7 cellular contexts compared by ENCODE assay signal in the genomic region with DNA sequence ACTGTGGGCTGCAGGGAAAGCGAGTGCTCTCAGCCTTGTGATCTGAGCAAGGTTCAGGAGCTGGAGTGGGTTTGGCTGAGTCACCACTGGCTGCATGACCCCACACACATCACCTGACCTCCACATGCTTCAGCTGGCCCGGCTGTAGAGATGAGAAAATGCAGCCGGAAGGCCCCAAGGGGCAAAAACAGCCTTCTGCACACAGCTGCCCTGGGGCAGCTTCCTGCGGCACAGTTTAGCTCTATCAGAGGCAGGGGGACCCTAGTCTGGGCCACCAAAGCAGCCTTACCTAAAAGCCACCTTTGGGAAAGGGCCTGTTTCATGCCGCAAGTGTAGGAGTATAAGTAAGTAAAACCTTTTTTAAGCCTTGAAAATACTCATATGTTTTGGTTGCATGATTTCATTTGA.
DNase-seq lines count a peak whose midpoint lies in the region; ATAC-seq and TF ChIP-seq lines count a peak whose summit lies in the region.

No MANE protein-coding gene starts in this region.

- no TSS peak for BruUV-seq in Panc1 (replicated peaks; lab: Mats Ljungman, UMichigan)

- no peak for TF ChIP-seq POLR2A in gastroesophageal sphincter (IDR thresholded peaks at IDR 0.05)

- POLR2A ChIA-PET in Panc1 (lab: Charles Lee) = interaction anchor here (0.7 kb wide), 1 partner anchor 124 kb away, joined by 3 read pairs; no protein-coding TSS in a partner anchor

- TF ChIP-seq CTCF in Panc1 (IDR thresholded peaks at IDR 0.05) (no peak), gastroesophageal sphincter (IDR thresholded peaks at IDR 0.05) (no peak)

- intact Hi-C loops in Panc1 (cut with micrococcal nuclease; ENCODE audit: unreplicated experiment) (no loop called here), posterior cingulate gyrus (cut with DNase I) (no loop called here)

- H3K27me3 ChIP-seq in Panc1 (ENCODE audit: control insufficient read depth, insufficient read depth, low read length) (no peaks in the 10 kb centered on the region), gastroesophageal sphincter (no peaks in the 10 kb centered on the region)

- peaks cover 8% of the 10 kb centered on the region; the same call in 1 of the 2 replicates for H3K4me1 ChIP-seq in Panc1 (ENCODE audit: control insufficient read depth, insufficient read depth, low read length)
- H3K4me1 ChIP-seq in gastroesophageal sphincter = peaks cover 0 to 3% (median 0%) of the 10 kb centered on the region in 3 donors

- in situ Hi-C loops in Panc1 (cut with HindIII; ENCODE audit: low pct_unique_long_range_greater_than_20kb, low sequenced_read_pairs) = no loop called here

- H3K9me3 ChIP-seq in Panc1 (ENCODE audit: control insufficient read depth, insufficient read depth, low read depth, low read length) (peaks cover 7% of the 10 kb centered on the region; the same call in 1 of the 2 replicates), gastroesophageal sphincter (no peaks in the 10 kb centered on the region)

- peak; percentile 36 for DNase-seq in Panc1 (ENCODE audit: low read depth, low spot score)
- no peak for DNase-seq in stimulated activated naive CD8-positive, alpha-beta T cell treated with anti-CD3 and anti-CD28 coated beads, Interleukin-15, Interleukin-2, amounts not matched to agents 100 U/mL and 50 U/mL, for 24 hours
- DNase-seq in posterior cingulate gyrus = no peak
- DNase-seq in NCI-H2196 treated with DMSO at 0.1 percent for 48 hours (lab: John Stamatoyannopoulos, UW; ENCODE audit: unreplicated experiment) = no peak

- CTCF ChIA-PET in Panc1 (lab: Charles Lee) = no interaction called here

- WGBS in gastroesophageal sphincter (ENCODE audit: low coverage in 1 of 2), 2 donors = 71 to 100% methylated on average over 1 to 3 of the region's 5 CpGs

- TF ChIP-seq EP300 in gastroesophageal sphincter (IDR thresholded peaks at IDR 0.05) = no peak

- H3K27ac ChIP-seq in Panc1 (ENCODE audit: low read length) = peak overlapping the region; percentile 36
- peak overlapping the region in 3 of 4 donors; percentile 15 to 55 (median 38) for H3K27ac ChIP-seq in gastroesophageal sphincter

- H3K36me3 ChIP-seq in Panc1 (ENCODE audit: control insufficient read depth, insufficient read depth, low read length) (no peaks in the 10 kb centered on the region), gastroesophageal sphincter (no peaks in the 10 kb centered on the region)

- H3K4me3 ChIP-seq in Panc1 (ENCODE audit: low read depth in 2 of 2, low read length in 2 of 2) (no peak overlapping the region), gastroesophageal sphincter (no peak overlapping the region)

- ATAC-seq in GM18907 (IDR thresholded peaks at IDR 0.05; ENCODE audit: unreplicated experiment) = peak; percentile 97
- ATAC-seq in HG02759 (IDR thresholded peaks at IDR 0.05; ENCODE audit: unreplicated experiment) = peak; percentile 96
- ATAC-seq in Panc1 = peak; percentile 78
- ATAC-seq in gastroesophageal sphincter = peak; percentile 85
- ATAC-seq in stimulated activated naive CD8-positive, alpha-beta T cell treated with anti-CD3 and anti-CD28 coated beads, Interleukin-15, Interleukin-2, amounts not matched to agents 100 U/mL and 50 U/mL, for 24 hours = peak; percentile 65
